In genomic region chr15:40932146-40932545, GRCh38 we compare ENCODE assay signal across 12 cellular contexts. TPM values are rescaled to one million over a fixed set of nuclear protein-coding genes. Genes with fewer than 3 reads are reported as not detected.
DNase-seq lines count a peak whose midpoint lies in the region; ATAC-seq and TF ChIP-seq lines count a peak whose summit lies in the region.
"Had no signal": no experiment of that assay in that cellular context is flagged by ENCODE, and none has a peak within 500 bp of the region (broad histone marks: within the 10 kb centered on the region; RNA-seq: fewer than 3 reads in every experiment).

No MANE protein-coding gene starts in this region.

- no peak overlapping the region for H3K27ac ChIP-seq in GM23338 (ENCODE audit: low read depth)
- H3K27ac ChIP-seq: A549 had no signal

- peaks cover 11% of the 10 kb centered on the region; the same call in 1 of the 2 replicates for H4K20me1 ChIP-seq in GM23338 (replicated peaks; ENCODE audit: insufficient read depth)

- peaks cover 15% of the 10 kb centered on the region for H3K4me1 ChIP-seq in GM23338 (ENCODE audit: insufficient read depth)

- H3K36me3 ChIP-seq in GM23338 (ENCODE audit: insufficient read depth): no peaks in the 10 kb centered on the region
- H3K36me3 ChIP-seq: adrenal gland had no signal

- ATAC-seq in GM23338: no peak
- ATAC-seq: A549 had no signal

- H3K4me1 Mint-ChIP-seq in progenitor cell of endocrine pancreas (ENCODE audit: low read depth) (peaks cover 48% of the 10 kb centered on the region), GM23338 (peaks cover 32% of the 10 kb centered on the region)
- peaks cover 30% of the 10 kb centered on the region for H3K4me1 Mint-ChIP-seq in activated CD4-positive, alpha-beta T cell treated with anti-CD3 and anti-CD28 coated beads, Interleukin-2, amount 10 ng/mL, durations not matched to agents 24 days and 14 days

- peak overlapping the region; percentile 76 for H3K4me3 Mint-ChIP-seq in progenitor cell of endocrine pancreas (ENCODE audit: low read depth)
- no peak overlapping the region; the same call in 2 of the 3 replicates for H3K4me3 Mint-ChIP-seq in GM23338
- no peak overlapping the region for H3K4me3 Mint-ChIP-seq in activated CD4-positive, alpha-beta T cell treated with anti-CD3 and anti-CD28 coated beads, Interleukin-2, amount 10 ng/mL, durations not matched to agents 24 days and 14 days

- H3K27me3 Mint-ChIP-seq in progenitor cell of endocrine pancreas: peaks cover 30% of the 10 kb centered on the region
- H3K27me3 Mint-ChIP-seq in GM23338 (ENCODE audit: insufficient read depth, low read depth, poor library complexity): peaks cover 77% of the 10 kb centered on the region
- peaks cover 47% of the 10 kb centered on the region for H3K27me3 Mint-ChIP-seq in activated CD4-positive, alpha-beta T cell treated with anti-CD3 and anti-CD28 coated beads, Interleukin-2, amount 10 ng/mL, durations not matched to agents 24 days and 14 days

- no peaks in the 10 kb centered on the region for H3K36me3 Mint-ChIP-seq in progenitor cell of endocrine pancreas (ENCODE audit: insufficient read depth)
- H3K36me3 Mint-ChIP-seq in GM23338 (ENCODE audit: low read depth): no peaks in the 10 kb centered on the region; the same call in 2 of the 3 replicates
- H3K36me3 Mint-ChIP-seq in activated CD4-positive, alpha-beta T cell treated with anti-CD3 and anti-CD28 coated beads, Interleukin-2, amount 10 ng/mL, durations not matched to agents 24 days and 14 days (ENCODE audit: low read depth): peaks cover 2% of the 10 kb centered on the region

- DNase-seq in NCI-H2081 (lab: John Stamatoyannopoulos, UW): peak; percentile 30 to 46
- DNase-seq in NCI-H2081 treated with DMSO at 0.1 percent for 48 hours (lab: John Stamatoyannopoulos, UW): no peak
- DNase-seq in Jurkat, Clone E6-1 (ENCODE audit: low read depth, low spot score): peak; percentile 61
- peak; percentile 29 for DNase-seq in cerebellar cortex (ENCODE audit: low spot score)
- DNase-seq in progenitor cell of endocrine pancreas (ENCODE audit: low spot score, unreplicated experiment): no peak
- DNase-seq in GM23338 (ENCODE audit: low spot score): no peak
- no peak for DNase-seq in activated CD4-positive, alpha-beta T cell treated with anti-CD3 and anti-CD28 coated beads, Interleukin-2, amount 10 ng/mL, durations not matched to agents 24 days and 14 days
- no peak for DNase-seq in cerebellum (ENCODE audit: low spot score)
- DNase-seq: adrenal gland, HCEC 1CT, NCI-H187 had no signal

- H3K4me3 ChIP-seq in Jurkat, Clone E6-1 (ENCODE audit: low read length): no peak overlapping the region
- no peak overlapping the region for H3K4me3 ChIP-seq in GM23338
- H3K4me3 ChIP-seq: A549, adrenal gland had no signal

- H3K27ac Mint-ChIP-seq in progenitor cell of endocrine pancreas (peak overlapping the region; percentile 94), GM23338 (no peak overlapping the region)
- H3K27ac Mint-ChIP-seq in activated CD4-positive, alpha-beta T cell treated with anti-CD3 and anti-CD28 coated beads, Interleukin-2, amount 10 ng/mL, durations not matched to agents 24 days and 14 days: no peak overlapping the region

- H3K9me2 ChIP-seq in GM23338 (ENCODE audit: insufficient read depth): no peaks in the 10 kb centered on the region

- H3K9me3 Mint-ChIP-seq in progenitor cell of endocrine pancreas (ENCODE audit: low read depth): no peaks in the 10 kb centered on the region
- no peaks in the 10 kb centered on the region; the same call in 2 of the 3 replicates for H3K9me3 Mint-ChIP-seq in GM23338
- no peaks in the 10 kb centered on the region for H3K9me3 Mint-ChIP-seq in activated CD4-positive, alpha-beta T cell treated with anti-CD3 and anti-CD28 coated beads, Interleukin-2, amount 10 ng/mL, durations not matched to agents 24 days and 14 days

- intact Hi-C loops in activated CD4-positive, alpha-beta T cell treated with anti-CD3 and anti-CD28 coated beads, Interleukin-2, amount 10 ng/mL, durations not matched to agents 24 days and 14 days (cut with micrococcal nuclease): no loop called here

- no peaks in the 10 kb centered on the region for H3K79me2 ChIP-seq in GM23338 (replicated peaks; ENCODE audit: insufficient read depth)

- H3K4me2 ChIP-seq in GM23338: no peak overlapping the region
- H3K4me2 ChIP-seq: A549 had no signal

- TF ChIP-seq CTCF in progenitor cell of endocrine pancreas (IDR thresholded peaks at IDR 0.05; ENCODE audit: unreplicated experiment): no peak
- TF ChIP-seq CTCF in GM23338 (conservative IDR thresholded peaks at IDR 0.05; ENCODE audit: low read depth in 2 of 2): no peak

- peaks cover 66% of the 10 kb centered on the region for H3K27me3 ChIP-seq in GM23338 (ENCODE audit: insufficient read depth)

- no peak overlapping the region for H2AFZ ChIP-seq in GM23338

- H3F3A ChIP-seq in GM23338 (replicated peaks; ENCODE audit: low read depth): peaks cover 13% of the 10 kb centered on the region

TF ChIP-seq in GM23338, 12 proteins besides CTCF, POLR2A, EP300 and RAD21:
- TF ChIP-seq ZNF331 (CRISPR knock-in tag; IDR thresholded peaks at IDR 0.05; ENCODE audit: low read depth) (no peak), EZH2 (IDR thresholded peaks at IDR 0.05; ENCODE audit: low read depth, unreplicated experiment) (no peak)

RNA-seq across cellular contexts. Expression of gene DLL4, which starts 3.0 kb away (rescaled TPM):
- polyA plus RNA-seq in Jurkat, Clone E6-1 (2012; ENCODE audit: insufficient read depth, insufficient read length): not detected
- 6.2 and 6.5 TPM in 2 replicates for total RNA-seq in progenitor cell of endocrine pancreas
- total RNA-seq in GM23338 (2014; rRNA removed; shearing (Covaris generic)): 0.31 and 0.62 TPM in 2 replicates
- 0.64 and 0.99 TPM in 2 replicates for polyA plus RNA-seq in GM23338 (2016; fragmentation: Nextera tagmentation; extraction: Ambion mirVana)
- total RNA-seq in activated CD4-positive, alpha-beta T cell treated with anti-CD3 and anti-CD28 coated beads, Interleukin-2, amount 10 ng/mL, durations not matched to agents 24 days and 14 days: 0.33 TPM in 1 of 2 replicates, not detected in the other
- total RNA-seq in cerebellum: 4.4 TPM

RNA-seq across cellular contexts. Expression of gene CHAC1, which starts 21.1 kb away (rescaled TPM):
- 4.5 TPM for polyA plus RNA-seq in Jurkat, Clone E6-1 (2012; ENCODE audit: insufficient read depth, insufficient read length)
- total RNA-seq in progenitor cell of endocrine pancreas: 14.4 and 18.1 TPM in 2 replicates
- 112 and 124 TPM in 2 replicates for total RNA-seq in GM23338 (2014; rRNA removed; shearing (Covaris generic))
- 73.0 and 74.4 TPM in 2 replicates for polyA plus RNA-seq in GM23338 (2016; fragmentation: Nextera tagmentation; extraction: Ambion mirVana)
- total RNA-seq in activated CD4-positive, alpha-beta T cell treated with anti-CD3 and anti-CD28 coated beads, Interleukin-2, amount 10 ng/mL, durations not matched to agents 24 days and 14 days: 8.4 and 9.8 TPM in 2 replicates
- 2.1 TPM for total RNA-seq in cerebellum

RNA-seq across cellular contexts. Expression of gene VPS18, which starts 37.9 kb away (rescaled TPM):
- 14.6 TPM for polyA plus RNA-seq in Jurkat, Clone E6-1 (2012; ENCODE audit: insufficient read depth, insufficient read length)
- total RNA-seq in progenitor cell of endocrine pancreas (27.4 and 28.9 TPM in 2 replicates), cerebellum (19.0 TPM)
- 39.4 and 42.5 TPM in 2 replicates for total RNA-seq in GM23338 (2014; rRNA removed; shearing (Covaris generic))
- 4.7 and 5.9 TPM in 2 replicates for polyA plus RNA-seq in GM23338 (2016; fragmentation: Nextera tagmentation; extraction: Ambion mirVana)
- total RNA-seq in activated CD4-positive, alpha-beta T cell treated with anti-CD3 and anti-CD28 coated beads, Interleukin-2, amount 10 ng/mL, durations not matched to agents 24 days and 14 days: 11.2 and 11.3 TPM in 2 replicates

RNA-seq across cellular contexts. Expression of gene RHOV, which starts 58.1 kb away (rescaled TPM):
- polyA plus RNA-seq in Jurkat, Clone E6-1 (2012; ENCODE audit: insufficient read depth, insufficient read length): 3.1 TPM
- 4.4 and 5.1 TPM in 2 replicates for total RNA-seq in progenitor cell of endocrine pancreas
- total RNA-seq in GM23338 (2014; rRNA removed; shearing (Covaris generic)): 2.9 and 4.7 TPM in 2 replicates
- polyA plus RNA-seq in GM23338 (2016; fragmentation: Nextera tagmentation; extraction: Ambion mirVana): 3.0 and 4.4 TPM in 2 replicates
- 1.0 and 1.5 TPM in 2 replicates for total RNA-seq in activated CD4-positive, alpha-beta T cell treated with anti-CD3 and anti-CD28 coated beads, Interleukin-2, amount 10 ng/mL, durations not matched to agents 24 days and 14 days
- total RNA-seq in cerebellum: 4.3 TPM

Comparison
In these comparisons a context has a peak if more than half of its experiments do, and no peak if none do; other contexts are left out.
1. DNase-seq: peak in NCI-H2081 (2 of 2), Jurkat, Clone E6-1 (single experiment) and cerebellar cortex (single experiment); none in NCI-H2081 treated with DMSO at 0.1 percent for 48 hours (single experiment), progenitor cell of endocrine pancreas (single experiment), GM23338 (single experiment), activated CD4-positive, alpha-beta T cell treated with anti-CD3 and anti-CD28 coated beads, Interleukin-2, amount 10 ng/mL, durations not matched to agents 24 days and 14 days (single experiment) and cerebellum (single experiment).